Comparison of ENCODE assay signal across 29 cellular contexts in genomic region chr2:134892282-134893054, GRCh38. TPM values are rescaled to one million over a fixed set of nuclear protein-coding genes. Genes with fewer than 3 reads are reported as not detected.
"Had no signal": no experiment of that assay in that cellular context is flagged by ENCODE, and none has a peak within 500 bp of the region (broad histone marks: within the 10 kb centered on the region; RNA-seq: fewer than 3 reads in every experiment).

No MANE protein-coding gene starts in this region.

- FAIRE-seq: colon, frontal cortex, islet of Langerhans, urothelium cell line had no signal

- H3K36me3 ChIP-seq: breast epithelium, esophagus muscularis mucosa, stomach, transverse colon had no signal

- H3K4me1 ChIP-seq: breast epithelium, esophagus muscularis mucosa, psoas muscle, stomach, transverse colon had no signal

- ATAC-seq: activated T-cell treated with anti-CD3 and anti-CD28 coated beads, Interleukin-2, amount 50 U/mL, for 4 hours; effector memory CD8-positive, alpha-beta T cell; left colon; naive thymus-derived CD8-positive, alpha-beta T cell; psoas muscle; right cardiac atrium had no signal

- H3K4me3 ChIP-seq: breast epithelium, dorsolateral prefrontal cortex, esophagus muscularis mucosa, lung, psoas muscle, stomach, transverse colon had no signal

- H3K27me3 ChIP-seq: breast epithelium, dorsolateral prefrontal cortex, esophagus muscularis mucosa, stomach, transverse colon had no signal

- DNase-seq: activated CD4-positive, alpha-beta T cell treated with anti-CD3 and anti-CD28 coated beads for 4 hours; activated CD4-positive, alpha-beta T cell treated with anti-CD3 and anti-CD28 coated beads, Interleukin-2, amount 50 U/mL, for 48 hours; activated CD4-positive, CD25-positive, alpha-beta regulatory T cell; activated CD8-positive, alpha-beta memory T cell treated with anti-CD3 and anti-CD28 coated beads, Interleukin-2, amount 50 U/mL, for 48 hours; activated naive CD4-positive, alpha-beta T cell; activated naive CD8-positive, alpha-beta T cell treated with anti-CD3 and anti-CD28 coated beads for 36 hours; activated T-cell treated with anti-CD3 and anti-CD28 coated beads, Interleukin-2, amount 50 U/mL, for 4 hours; dorsolateral prefrontal cortex; effector memory CD8-positive, alpha-beta T cell; head of caudate nucleus; left colon; naive thymus-derived CD8-positive, alpha-beta T cell; psoas muscle; right cardiac atrium; stimulated activated CD4-positive, alpha-beta T cell treated with anti-CD3 and anti-CD28 coated beads, Interleukin-1b, Interleukin-23, amount 100 ng/mL, for 48 hours; stomach; transverse colon had no signal

- H3K27ac ChIP-seq: breast epithelium, dorsolateral prefrontal cortex, esophagus muscularis mucosa, psoas muscle, stomach, transverse colon had no signal

- H3K9me3 ChIP-seq: breast epithelium, esophagus muscularis mucosa, psoas muscle, stomach, transverse colon had no signal

RNA-seq across cellular contexts. Expression of gene ACMSD, which starts 54.1 kb away (rescaled TPM):
- total RNA-seq: activated CD8-positive, alpha-beta memory T cell treated with anti-CD3 and anti-CD28 coated beads for 36 hours; activated naive CD8-positive, alpha-beta T cell treated with anti-CD3 and anti-CD28 coated beads for 36 hours; activated T-cell treated with anti-CD3 and anti-CD28 coated beads, Interleukin-2, amount 50 U/mL, for 4 hours; activated T-helper 2 cell treated with anti-CD3 and anti-CD28 coated beads, Interferon-gamma antibody, Interleukin-2, Interleukin-4, amounts not matched to agents 10 μg/mL and 5 μg/mL and 100 μg/mL, durations not matched to agents 14 hours and 24 hours and 36 hours; esophagus muscularis mucosa; frontal cortex; left colon; naive thymus-derived CD8-positive, alpha-beta T cell; osteocyte; psoas muscle; right cardiac atrium; skeletal muscle tissue; stomach; temporal lobe; transverse colon had no signal
- polyA plus RNA-seq: naive thymus-derived CD8-positive, alpha-beta T cell; psoas muscle; right cardiac atrium; stomach had no signal
